ENCODE assay signal across 14 cellular contexts in the genomic region with DNA sequence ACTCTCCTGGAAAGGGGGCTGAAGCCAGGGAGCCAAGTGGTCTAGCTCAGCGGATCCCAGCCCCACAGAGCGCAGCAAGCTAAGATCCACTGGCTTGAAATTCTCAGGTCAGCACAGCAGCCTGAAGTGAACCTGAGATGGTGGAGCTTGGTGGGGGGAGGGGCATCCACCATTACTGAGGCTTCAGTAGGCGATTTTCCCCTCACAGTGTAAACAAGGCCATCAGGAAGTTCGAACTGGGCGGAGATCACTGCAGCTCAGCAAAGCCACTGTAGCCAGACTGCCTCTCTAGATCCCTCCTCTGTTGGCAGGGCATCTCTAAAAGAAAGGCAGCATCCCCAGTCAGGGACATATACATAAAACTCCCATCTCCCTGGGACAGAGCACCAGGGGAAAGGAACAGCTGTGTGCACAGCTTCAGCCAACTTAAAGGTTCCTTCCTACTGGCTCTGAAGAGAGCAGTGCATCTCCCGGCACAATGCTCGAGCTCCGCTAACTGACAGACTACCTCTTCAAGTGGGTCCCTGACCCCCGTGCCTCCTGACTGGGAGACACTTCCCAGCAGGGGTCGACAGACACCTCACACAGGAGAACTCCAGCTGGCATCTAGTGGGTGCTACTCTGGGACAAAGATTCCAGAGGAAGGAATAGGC.
A peak's percentile ranks its signal among the peaks of the same experiment; 100 is the strongest.
DNase-seq lines count a peak whose midpoint lies in the region; ATAC-seq and TF ChIP-seq lines count a peak whose summit lies in the region.
"Had no signal": no experiment of that assay in that cellular context is flagged by ENCODE, and none has a peak within 500 bp of the region (broad histone marks: within the 10 kb centered on the region; RNA-seq: fewer than 3 reads in every experiment).

No MANE protein-coding gene starts in this region.

- no peak overlapping the region for H2BK12ac ChIP-seq in H9 (ENCODE audit: insufficient read length, low read depth, low read length)

- H3K9me3 ChIP-seq in H9 (ENCODE audit: control insufficient read depth, low read depth, low read length) = no peaks in the 10 kb centered on the region
- H3K9me3 ChIP-seq: Peyer's patch had no signal

- H3K14ac ChIP-seq in H9 (ENCODE audit: insufficient read depth, low read length) = no peak overlapping the region; the same call in 1 of the 2 replicates

- no peak overlapping the region for H3K4me3 Mint-ChIP-seq in H9
- no peak overlapping the region for H3K4me3 Mint-ChIP-seq in stimulated activated naive B cell treated with anti-CD40 and anti-IgM and Interleukin-4, amounts not matched to agents 10 μg/mL and 1 μg/mL and 100 μg/mL, for 72 hours

- H3K79me2 ChIP-seq in H9 (ENCODE audit: insufficient read depth, low read length) = no peaks in the 10 kb centered on the region

- H3K27me3 Mint-ChIP-seq in H9 (ENCODE audit: low read depth) = no peaks in the 10 kb centered on the region
- no peaks in the 10 kb centered on the region for H3K27me3 Mint-ChIP-seq in stimulated activated naive B cell treated with anti-CD40 and anti-IgM and Interleukin-4, amounts not matched to agents 10 μg/mL and 1 μg/mL and 100 μg/mL, for 72 hours

- no peak overlapping the region for H3K23ac ChIP-seq in H9 (ENCODE audit: insufficient read length, low read depth, low read length)

- no peak overlapping the region for H3K4ac ChIP-seq in H9 (ENCODE audit: low read depth, low read length)

- H3K23me2 ChIP-seq in H9 (ENCODE audit: insufficient read length, low read depth, low read length, poor library complexity, severe bottlenecking) = no peaks in the 10 kb centered on the region

- no peak overlapping the region for H4K8ac ChIP-seq in H9 (replicated peaks; ENCODE audit: insufficient read length, low read depth, low read length)

- WGBS in H9 (ENCODE audit: extremely low coverage, insufficient read length, low lambda C conversion rate) = no CpG with 5 or more reads among the region's 10 CpGs

- no peaks in the 10 kb centered on the region for H3K4me1 ChIP-seq in H9 (ENCODE audit: insufficient read depth, low read length)
- H3K4me1 ChIP-seq: Peyer's patch had no signal

- no peak overlapping the region for H2AFZ ChIP-seq in H9 (ENCODE audit: low read length)

- H3K56ac ChIP-seq in H9 (ENCODE audit: insufficient read length, low read depth, low read length) = no peak overlapping the region

- peak; percentile 41 for DNase-seq in H9
- DNase-seq in NCI-H510A treated with DMSO at 0.1 percent for 48 hours (lab: John Stamatoyannopoulos, UW) = peak; percentile 35
- DNase-seq in iPS DF 19.7 (ENCODE audit: low read depth, low spot score) = peak; percentile 12
- no peak for DNase-seq in stimulated activated naive B cell treated with anti-CD40 and anti-IgM and Interleukin-4, amounts not matched to agents 10 μg/mL and 1 μg/mL and 100 μg/mL, for 72 hours
- DNase-seq in AG20443 (ENCODE audit: low spot score) = no peak
- no peak for DNase-seq in cardiac septum (ENCODE audit: low spot score)
- DNase-seq: C1 segment of cervical spinal cord, DND-41, HCEC 1CT, NCI-H1105, NCI-H2081 treated with DMSO at 0.1 percent for 48 hours, NCI-H524 treated with DMSO at 0.1 percent for 48 hours, Peyer's patch had no signal

- no peak overlapping the region for H3T11ph ChIP-seq in H9 (ENCODE audit: low read length)

- H2BK20ac ChIP-seq in H9 (ENCODE audit: low read depth, low read length, poor library complexity, severe bottlenecking) = no peak overlapping the region

- peaks cover 12 to 21% of the 10 kb centered on the region in 2 experiments; a peak in 4 of 5 replicates for H3K9me3 Mint-ChIP-seq in H9
- peaks cover 15 to 24% of the 10 kb centered on the region in 2 donors for H3K9me3 Mint-ChIP-seq in stimulated activated naive B cell treated with anti-CD40 and anti-IgM and Interleukin-4, amounts not matched to agents 10 μg/mL and 1 μg/mL and 100 μg/mL, for 72 hours

- TF ChIP-seq CTCF in H9 (conservative IDR thresholded peaks at IDR 0.05) = no peak

- H2AK5ac ChIP-seq in H9 (ENCODE audit: insufficient read length, low read length) = no peak overlapping the region

- H3K4me1 Mint-ChIP-seq in H9 = peaks cover 10 to 16% of the 10 kb centered on the region in 2 experiments
- H3K4me1 Mint-ChIP-seq in stimulated activated naive B cell treated with anti-CD40 and anti-IgM and Interleukin-4, amounts not matched to agents 10 μg/mL and 1 μg/mL and 100 μg/mL, for 72 hours = peaks cover 0 to 2% of the 10 kb centered on the region in 2 donors

- no peak overlapping the region for H3K18ac ChIP-seq in H9 (ENCODE audit: insufficient read length, low read depth, low read length)

- H3K27ac ChIP-seq in H9 (ENCODE audit: insufficient read length, low read depth, low read length) = no peak overlapping the region
- H3K27ac ChIP-seq: Peyer's patch had no signal

- H4K5ac ChIP-seq in H9 (ENCODE audit: insufficient read length, low read depth, low read length) = no peak overlapping the region

- H3K4me2 ChIP-seq in H9 (ENCODE audit: insufficient read depth, insufficient read length, low read length) = no peak overlapping the region

- H3K27ac Mint-ChIP-seq in H9 = peak overlapping the region in 2 of 3 experiments; percentile 53 to 72; a peak in 3 of 7 replicates
- H3K27ac Mint-ChIP-seq in stimulated activated naive B cell treated with anti-CD40 and anti-IgM and Interleukin-4, amounts not matched to agents 10 μg/mL and 1 μg/mL and 100 μg/mL, for 72 hours = peak overlapping the region; percentile 42

- peaks cover 19 to 26% (median 20%) of the 10 kb centered on the region in 3 experiments; a peak in 6 of 7 replicates for H3K36me3 Mint-ChIP-seq in H9 (ENCODE audit: insufficient read depth in 1 of 3, low read depth in 3 of 3)
- peaks cover 30 to 40% of the 10 kb centered on the region in 2 donors for H3K36me3 Mint-ChIP-seq in stimulated activated naive B cell treated with anti-CD40 and anti-IgM and Interleukin-4, amounts not matched to agents 10 μg/mL and 1 μg/mL and 100 μg/mL, for 72 hours

- no peak overlapping the region for H2BK15ac ChIP-seq in H9 (ENCODE audit: low read depth, low read length)

- H2BK5ac ChIP-seq in H9 (ENCODE audit: insufficient read length, low read length) = no peak overlapping the region

- no peaks in the 10 kb centered on the region for H4K20me1 ChIP-seq in H9 (ENCODE audit: control insufficient read depth, insufficient read depth, insufficient read length)

- ATAC-seq in stimulated activated naive B cell treated with anti-CD40 and anti-IgM and Interleukin-4, amounts not matched to agents 10 μg/mL and 1 μg/mL and 100 μg/mL, for 72 hours (replicated peaks) = no peak
- no peak for ATAC-seq in GM21515 (IDR thresholded peaks at IDR 0.05; ENCODE audit: unreplicated experiment)

- no peaks in the 10 kb centered on the region for H3K27me3 ChIP-seq in H9 (ENCODE audit: insufficient read depth, low read length)
- H3K27me3 ChIP-seq: Peyer's patch had no signal

- H4K91ac ChIP-seq in H9 (ENCODE audit: insufficient read length, low read depth, low read length) = no peak overlapping the region

- intact Hi-C loops in cardiac septum (cut with DNase I) = no loop called here

- no peak overlapping the region for H3K9ac ChIP-seq in H9 (ENCODE audit: extremely low read depth, insufficient read length, low read length)

- H2BK120ac ChIP-seq in H9 (ENCODE audit: low read depth, low read length, poor library complexity, severe bottlenecking) = no peak overlapping the region

- H3K79me1 ChIP-seq in H9 (ENCODE audit: insufficient read depth, low read depth, low read length, poor library complexity, severe bottlenecking) = no peaks in the 10 kb centered on the region

Comparison
In these comparisons a context has a peak if more than half of its experiments do, and no peak if none do; other contexts are left out.
1. DNase-seq: peak in H9 (single experiment), NCI-H510A treated with DMSO at 0.1 percent for 48 hours (single experiment) and iPS DF 19.7 (single experiment); none in stimulated activated naive B cell treated with anti-CD40 and anti-IgM and Interleukin-4, amounts not matched to agents 10 μg/mL and 1 μg/mL and 100 μg/mL, for 72 hours (single experiment), AG20443 (single experiment) and cardiac septum (single experiment).